Comparison of ENCODE assay signal across 1 cellular context in the genomic region with DNA sequence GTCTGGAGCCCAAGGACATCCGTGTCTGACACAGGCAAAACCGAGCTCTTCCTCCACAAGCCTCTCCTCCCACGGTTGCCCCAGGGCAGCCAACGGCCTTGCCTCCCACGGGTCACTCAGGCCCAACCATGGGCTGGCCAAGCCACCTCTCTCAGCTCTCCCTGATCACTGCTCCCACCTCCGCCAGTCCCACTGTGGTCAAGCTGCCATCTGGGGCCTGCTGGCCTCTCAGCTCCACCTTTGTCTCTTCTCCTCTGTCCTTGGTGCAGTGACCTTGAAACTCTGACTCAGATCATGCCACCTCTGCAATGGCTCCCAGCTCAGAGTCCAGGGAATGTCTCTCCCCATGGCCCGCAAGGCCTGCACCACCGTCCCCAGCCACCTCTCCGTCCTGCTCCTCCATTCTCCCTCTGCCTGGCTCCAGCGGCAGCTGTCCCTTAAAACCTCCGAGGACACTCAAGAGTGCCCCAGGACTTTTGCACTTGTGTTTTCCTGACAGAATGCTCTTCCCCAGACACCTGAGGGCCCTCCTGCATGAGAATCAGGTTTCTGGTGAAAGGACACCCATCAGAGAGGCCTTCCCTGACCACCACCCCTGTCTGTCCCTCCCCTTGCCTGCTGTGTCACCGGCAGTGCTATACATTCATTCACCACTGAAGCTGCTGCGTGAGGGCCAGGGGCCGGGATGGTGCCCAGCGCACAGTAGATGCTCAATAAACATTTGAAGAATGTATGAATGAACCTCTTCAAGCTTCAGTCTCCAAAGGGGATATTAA.
TF ChIP-seq lines count a peak whose summit lies in the region.

No MANE protein-coding gene starts in this region.

TF ChIP-seq in IMR-90, 13 proteins besides CTCF, POLR2A, EP300 and RAD21:
- TF ChIP-seq MAZ (IDR thresholded peaks at IDR 0.05; ENCODE audit: borderline replicate concordance, low read depth, low read length) (no peak), NFE2L2 (IDR thresholded peaks at IDR 0.05; ENCODE audit: low read depth, low read length) (no peak), MAFK (IDR thresholded peaks at IDR 0.05; ENCODE audit: low read depth, low read length) (no peak), CHD1 (IDR thresholded peaks at IDR 0.05; ENCODE audit: low read depth, low read length) (no peak), FOS (IDR thresholded peaks at IDR 0.05; ENCODE audit: low read depth, low read length) (no peak)
